In the genomic region with DNA sequence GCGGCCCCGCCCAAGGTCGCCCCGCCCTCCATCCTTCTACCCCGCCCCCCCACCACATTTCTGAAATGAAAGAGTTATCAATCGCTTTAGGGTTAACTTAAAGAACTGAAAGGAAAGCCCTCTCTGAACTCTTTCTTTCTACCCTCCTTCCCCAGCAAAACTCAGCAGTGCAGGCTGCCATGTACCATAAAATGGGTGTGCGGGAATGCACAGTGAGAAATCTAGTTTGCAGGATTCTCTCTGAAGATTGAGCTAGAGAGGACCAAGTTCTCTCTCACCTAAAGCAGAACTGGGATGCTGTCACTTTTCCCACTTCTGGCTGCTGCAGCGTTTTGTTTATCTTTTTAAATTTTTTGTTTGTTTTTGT, we compare ENCODE assay signal across 8 cellular contexts.
DNase-seq lines count a peak whose midpoint lies in the region; ATAC-seq, FAIRE-seq and TF ChIP-seq lines count a peak whose summit lies in the region.

No MANE protein-coding gene starts in this region.

- peaks cover 0 to 9% of the 10 kb centered on the region in 2 experiments; a peak in 2 of 5 replicates for H3K4me1 ChIP-seq in K562 (replicated peaks in 1 of 2; ENCODE audit: control insufficient read depth in 2 of 2, insufficient read depth in 2 of 2, low read length in 2 of 2)
- H3K4me1 ChIP-seq in lower lobe of right lung, result peaks cover 15% of the 10 kb centered on the region
- peaks cover 0 to 15% (median 3%) of the 10 kb centered on the region in 4 donors for H3K4me1 ChIP-seq in upper lobe of left lung

- no peak for FAIRE-seq in K562 (lab: Jason Lieb, UNC)

- no peak overlapping the region for H3K4me2 ChIP-seq in K562 (ENCODE audit: insufficient read depth, low read length)

- H3K9me3 Mint-ChIP-seq in activated naive CD4-positive, alpha-beta T cell treated with anti-CD3 and anti-CD28 coated beads for 36 hours, result no peaks in the 10 kb centered on the region

- no peak overlapping the region for H3K27ac Mint-ChIP-seq in activated naive CD4-positive, alpha-beta T cell treated with anti-CD3 and anti-CD28 coated beads for 36 hours

- H3K4me3 ChIP-seq in K562 (no peak overlapping the region), lower lobe of right lung (peak overlapping the region; percentile 63), upper lobe of left lung (peak overlapping the region; percentile 12 to 64 (median 50))

- TF ChIP-seq CTCF in K562 (IDR thresholded peaks at IDR 0.05 in 2 of 3, conservative IDR thresholded peaks at IDR 0.05 in 1 of 3; ENCODE audit: insufficient read depth in 2 of 3, low read depth in 1 of 3, low read length in 3 of 3) (no peak), lower lobe of right lung (IDR thresholded peaks at IDR 0.05) (no peak), upper lobe of left lung (IDR thresholded peaks at IDR 0.05) (no peak)

- WGBS in K562 (ENCODE audit: insufficient coverage, low coverage, missing lambda C conversion rate), result 17% methylated on average over 3 of the region's 8 CpGs
- 6 to 7% methylated on average over 4 to 7 of the region's 8 CpGs for WGBS in upper lobe of left lung, 2 donors

- CTCF ChIA-PET in activated naive CD4-positive, alpha-beta T cell treated with anti-CD3 and anti-CD28 coated beads for 36 hours (lab: Charles Lee), result interaction anchor here (1.0 to 1.4 kb wide), 3 partner anchors 16 to 40 kb away, joined by 3 read pairs; no protein-coding TSS in a partner anchor
- CTCF ChIA-PET in K562 (lab: Yijun Ruan, JAX; ENCODE audit: low intra/inter-chr PET ratio), result no interaction called here

- no peak overlapping the region for H2AFZ ChIP-seq in K562 (ENCODE audit: low read depth, low read length)

- TF ChIP-seq POLR2A in K562 (conservative IDR thresholded peaks at IDR 0.05) (no peak), upper lobe of left lung (IDR thresholded peaks at IDR 0.05) (no peak)

- peaks cover 31% of the 10 kb centered on the region for H3K27me3 Mint-ChIP-seq in activated naive CD4-positive, alpha-beta T cell treated with anti-CD3 and anti-CD28 coated beads for 36 hours (ENCODE audit: low read depth)

- TF ChIP-seq EP300 in K562 (IDR thresholded peaks at IDR 0.05; ENCODE audit: low read length), result no peak
- TF ChIP-seq EP300 in upper lobe of left lung (IDR thresholded peaks at IDR 0.05), result no peak

- no peaks in the 10 kb centered on the region for H3K36me3 Mint-ChIP-seq in activated naive CD4-positive, alpha-beta T cell treated with anti-CD3 and anti-CD28 coated beads for 36 hours (ENCODE audit: low read depth)

- peak overlapping the region; percentile 73 for H3K4me3 Mint-ChIP-seq in activated naive CD4-positive, alpha-beta T cell treated with anti-CD3 and anti-CD28 coated beads for 36 hours

- peaks cover 16 to 19% of the 10 kb centered on the region in 2 experiments for H3K27me3 ChIP-seq in K562 (ENCODE audit: control insufficient read depth in 2 of 2, insufficient read depth in 2 of 2, low read length in 2 of 2)
- H3K27me3 ChIP-seq in lower lobe of right lung (ENCODE audit: low read depth), result peaks cover 4% of the 10 kb centered on the region
- H3K27me3 ChIP-seq in upper lobe of left lung, result no peaks in the 10 kb centered on the region

- H3K9me3 ChIP-seq in K562 (replicated peaks; ENCODE audit: control insufficient read depth, insufficient read depth, low read depth, low read length), result no peaks in the 10 kb centered on the region
- no peaks in the 10 kb centered on the region for H3K9me3 ChIP-seq in lower lobe of right lung
- H3K9me3 ChIP-seq in upper lobe of left lung, result no peaks in the 10 kb centered on the region

- H3K9ac ChIP-seq in K562 (ENCODE audit: insufficient read depth in 1 of 2, low read depth in 2 of 2, low read length in 2 of 2), result no peak overlapping the region

- H4K20me1 ChIP-seq in K562 (replicated peaks; ENCODE audit: control insufficient read depth, insufficient read depth, low read length), result no peaks in the 10 kb centered on the region; the same call in 1 of the 2 replicates

- H3K36me3 ChIP-seq in K562 (ENCODE audit: control insufficient read depth, insufficient read depth, low read length), result no peaks in the 10 kb centered on the region
- H3K36me3 ChIP-seq in lower lobe of right lung, result no peaks in the 10 kb centered on the region
- H3K36me3 ChIP-seq in upper lobe of left lung, result no peaks in the 10 kb centered on the region

- H3K27ac ChIP-seq in K562 (ENCODE audit: extremely low read depth, low read depth, low read length), result no peak overlapping the region
- no peak overlapping the region for H3K27ac ChIP-seq in lower lobe of right lung
- no peak overlapping the region for H3K27ac ChIP-seq in upper lobe of left lung

- no peaks in the 10 kb centered on the region for H3K9me1 ChIP-seq in K562 (ENCODE audit: control insufficient read depth, insufficient read depth, low read length)

- in situ Hi-C loops in K562 (cut with MboI), result no loop called here

- POLR2A ChIA-PET in K562 (lab: Yijun Ruan, JAX), result interaction anchor here (0.6 to 1.1 kb wide), 2 partner anchors 13 to 46 kb away, joined by 3 read pairs; no protein-coding TSS in a partner anchor

- peaks cover 4% of the 10 kb centered on the region for H3K4me1 Mint-ChIP-seq in activated naive CD4-positive, alpha-beta T cell treated with anti-CD3 and anti-CD28 coated beads for 36 hours (ENCODE audit: low read depth)

- intact Hi-C loops in activated naive CD4-positive, alpha-beta T cell treated with anti-CD3 and anti-CD28 coated beads for 36 hours (cut with micrococcal nuclease), result loop anchor here (2.0 kb wide), 1 partner anchor 1182 kb away; no protein-coding TSS in a partner anchor
- intact Hi-C loops in K562 (cut with micrococcal nuclease), result no loop called here
- intact Hi-C loops in lower lobe of right lung (cut with DNase I), result no loop called here
- intact Hi-C loops in head of caudate nucleus (cut with DNase I), result no loop called here

- TF ChIP-seq RAD21 in K562 (CRISPR knock-in tag; conservative IDR thresholded peaks at IDR 0.05 in 1 of 2, IDR thresholded peaks at IDR 0.05 in 1 of 2), result no peak

- BruUV-seq in K562 (replicated peaks; lab: Mats Ljungman, UMichigan), result no TSS peak

- H3K79me2 ChIP-seq in K562 (ENCODE audit: control insufficient read depth, insufficient read depth, low read length), result no peaks in the 10 kb centered on the region

- DNase-seq in activated naive CD4-positive, alpha-beta T cell treated with anti-CD3 and anti-CD28 coated beads for 36 hours, result no peak
- DNase-seq in activated naive CD4-positive, alpha-beta T cell treated with anti-CD3 and anti-CD28 coated beads, Interleukin-2, amount 50 U/mL, for 16 hours, result no peak
- DNase-seq in K562 (ENCODE audit: extremely low read depth in 1 of 4, low spot score in 3 of 4) (no peak), lower lobe of right lung (no peak), upper lobe of left lung (no peak), AML-193 (lab: John Stamatoyannopoulos, UW) (no peak), head of caudate nucleus (no peak)

- peak; percentile 23; the same call in 1 of the 3 replicates for ATAC-seq in K562
- ATAC-seq in lower lobe of right lung, result peak; percentile 30 to 36
- no peak for ATAC-seq in upper lobe of left lung (ENCODE audit: low FRiP score in 2 of 2)
- ATAC-seq in GM18909 (IDR thresholded peaks at IDR 0.05; ENCODE audit: poor library complexity, unreplicated experiment), result no peak

TF ChIP-seq in K562, 482 proteins besides CTCF, POLR2A, EP300 and RAD21:
- TF ChIP-seq NRF1 (conservative IDR thresholded peaks at IDR 0.05 in 1 of 2, IDR thresholded peaks at IDR 0.05 in 1 of 2) (0 out of 4 replicates have a peak, but pooled peaks of 1 of the 2 experiments have one; percentile 1), DLX4 (CRISPR knock-in tag; IDR thresholded peaks at IDR 0.05) (no peak)

Comparison
In these comparisons a context has a peak if more than half of its experiments do, and no peak if none do; other contexts are left out.
1. ATAC-seq: peak in K562 (single experiment) and lower lobe of right lung (2 of 2); none in upper lobe of left lung (0 of 2) and GM18909 (single experiment).